In the genomic region with DNA sequence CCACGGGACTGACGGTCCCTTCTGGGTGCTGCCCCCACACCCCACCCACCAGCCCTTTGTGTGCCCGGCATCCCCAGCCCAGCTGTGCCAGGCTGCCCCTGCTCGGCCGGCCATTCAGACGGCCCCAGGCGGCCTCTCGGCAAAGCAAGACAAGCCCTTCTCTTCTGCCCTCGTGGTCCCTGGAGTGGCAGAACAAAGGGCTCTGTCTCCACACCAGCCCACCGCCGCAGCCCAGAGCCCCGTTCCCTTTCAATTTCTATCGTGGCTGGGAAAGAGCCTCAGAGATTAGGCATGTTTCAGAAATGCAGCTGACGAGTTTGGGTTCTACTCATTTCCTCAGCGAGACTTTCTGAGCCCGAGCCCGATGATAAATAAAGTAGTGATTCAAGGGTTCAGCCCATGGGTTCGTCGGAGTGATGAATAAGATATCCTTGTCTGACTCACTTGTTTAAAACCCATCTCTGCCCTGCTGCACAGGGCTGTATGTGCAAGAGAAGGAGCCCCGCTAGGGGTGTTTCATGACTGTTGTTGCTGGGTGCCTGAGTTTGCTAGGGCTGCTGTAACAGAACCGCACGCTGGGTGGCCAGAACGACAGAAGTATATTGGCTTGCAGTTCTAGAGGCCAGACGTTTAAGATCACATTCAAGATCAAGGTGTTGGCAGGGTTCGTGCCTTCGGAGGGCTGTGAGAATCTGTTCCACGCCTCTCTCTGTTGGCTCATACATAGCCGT, we compare ENCODE assay signal across 8 cellular contexts. TPM values are rescaled to one million over a fixed set of nuclear protein-coding genes. Genes with fewer than 3 reads are reported as not detected.
DNase-seq lines count a peak whose midpoint lies in the region; ATAC-seq and TF ChIP-seq lines count a peak whose summit lies in the region.

No MANE protein-coding gene starts in this region.

- no peaks in the 10 kb centered on the region for H3K27me3 Mint-ChIP-seq in CD4-positive, CD25-positive, alpha-beta regulatory T cell

- peak overlapping the region; percentile 60 for H3K4me3 ChIP-seq in CD4-positive, CD25-positive, alpha-beta regulatory T cell (ENCODE audit: low read depth, low read length)
- H3K4me3 ChIP-seq in H7 (ENCODE audit: insufficient read depth, low read depth, low read length) (no peak overlapping the region), thyroid gland (replicated peaks in 1 of 3) (peak overlapping the region in 1 of 3 donors; percentile 9)

- no peaks in the 10 kb centered on the region for H3K27me3 ChIP-seq in CD4-positive, CD25-positive, alpha-beta regulatory T cell (ENCODE audit: control insufficient read depth, insufficient read depth, low read length)
- H3K27me3 ChIP-seq in H7 (ENCODE audit: control insufficient read depth, insufficient read depth, low read length): no peaks in the 10 kb centered on the region
- no peaks in the 10 kb centered on the region for H3K27me3 ChIP-seq in thyroid gland

- ATAC-seq in CD4-positive, CD25-positive, alpha-beta regulatory T cell (ENCODE audit: low read depth in 2 of 2): peak; percentile 66 to 69
- no peak for ATAC-seq in HG03342 (IDR thresholded peaks at IDR 0.05; ENCODE audit: unreplicated experiment)

- no peak for TF ChIP-seq POLR2A in thyroid gland (IDR thresholded peaks at IDR 0.05)

- intact Hi-C loops in thyroid gland (cut with DNase I): loop anchor here (10.0 kb wide), 1 partner anchor 135 kb away; a partner anchor contains a TSS

- CTCF ChIA-PET in RWPE1 (lab: Yijun Ruan, JAX): interaction anchor here (0.7 to 1.3 kb wide), 3 partner anchors 17 to 156 kb away, joined by 3 to 4 read pairs (median 3); no protein-coding TSS in a partner anchor

- no peaks in the 10 kb centered on the region for H3K36me3 Mint-ChIP-seq in CD4-positive, CD25-positive, alpha-beta regulatory T cell

- POLR2A ChIA-PET in RWPE1 (lab: Yijun Ruan, JAX; ENCODE audit: low non-redundant PET): no interaction called here

- H3K4me1 ChIP-seq in CD4-positive, CD25-positive, alpha-beta regulatory T cell (ENCODE audit: control insufficient read depth, insufficient read depth, low read length, poor library complexity, severe bottlenecking): peaks cover 46% of the 10 kb centered on the region
- H3K4me1 ChIP-seq in thyroid gland: peaks cover 7 to 35% of the 10 kb centered on the region in 2 donors

- peak; percentile 53 to 84 (median 71) for DNase-seq in CD4-positive, CD25-positive, alpha-beta regulatory T cell
- DNase-seq in H7: peak; percentile 72
- DNase-seq in RWPE1 (ENCODE audit: low spot score): peak; percentile 96
- peak; percentile 73 for DNase-seq in activated naive CD4-positive, alpha-beta T cell treated with anti-CD3 and anti-CD28 coated beads, Interleukin-2, amount 50 U/mL, for 16 hours
- DNase-seq in globus pallidus (ENCODE audit: low spot score): peak; percentile 92
- peak; percentile 92 for DNase-seq in pons (ENCODE audit: low spot score)
- peak; percentile 62 to 69 for DNase-seq in thyroid gland

- peak overlapping the region; percentile 78 to 84 (median 82) for H3K4me3 Mint-ChIP-seq in CD4-positive, CD25-positive, alpha-beta regulatory T cell

- TF ChIP-seq CTCF in RWPE1 (conservative IDR thresholded peaks at IDR 0.05; ENCODE audit: low read depth) (peak; percentile 82), thyroid gland (IDR thresholded peaks at IDR 0.05) (peak in 3 of 6 experiments; percentile 21 to 52 (median 46))

- H3K27ac ChIP-seq in CD4-positive, CD25-positive, alpha-beta regulatory T cell (ENCODE audit: insufficient read depth, low read length, poor library complexity, severe bottlenecking): peak overlapping the region; percentile 60
- peak overlapping the region; percentile 95 for H3K27ac ChIP-seq in RWPE1
- peak overlapping the region in 2 of 3 donors; percentile 53 to 78 for H3K27ac ChIP-seq in thyroid gland

- WGBS in thyroid gland, 2 donors: 43 to 46% methylated on average over 24 to 28 of the region's 28 CpGs

- H3K9me3 Mint-ChIP-seq in CD4-positive, CD25-positive, alpha-beta regulatory T cell: peaks cover 0 to 1% (median 0%) of the 10 kb centered on the region in 7 donors

- peaks cover 11 to 71% (median 49%) of the 10 kb centered on the region in 4 donors for H3K4me1 Mint-ChIP-seq in CD4-positive, CD25-positive, alpha-beta regulatory T cell

- no peaks in the 10 kb centered on the region for H3K9me3 ChIP-seq in CD4-positive, CD25-positive, alpha-beta regulatory T cell (ENCODE audit: control insufficient read depth in 2 of 2, low read length in 2 of 2)
- H3K9me3 ChIP-seq in thyroid gland: no peaks in the 10 kb centered on the region

- peak overlapping the region; percentile 76 to 97 (median 82) for H3K27ac Mint-ChIP-seq in CD4-positive, CD25-positive, alpha-beta regulatory T cell

- H3K36me3 ChIP-seq in CD4-positive, CD25-positive, alpha-beta regulatory T cell (ENCODE audit: control insufficient read depth, insufficient read depth, low read length): peaks cover 2% of the 10 kb centered on the region
- H3K36me3 ChIP-seq in H7 (replicated peaks; ENCODE audit: control insufficient read depth, insufficient read depth, low read length) (no peaks in the 10 kb centered on the region), thyroid gland (no peaks in the 10 kb centered on the region)

RNA-seq across cellular contexts. Expression of a gene that starts 4.3 kb away (rescaled TPM):
- total RNA-seq in CD4-positive, CD25-positive, alpha-beta regulatory T cell: 252 TPM
- polyA plus RNA-seq in CD4-positive, CD25-positive, alpha-beta regulatory T cell: 1 to 10 TPM; 3.4 to 6.7 (median 4.9) TPM
- 32.9 and 40.8 TPM in 2 replicates for total RNA-seq in H7 (2014; rRNA removed; shearing (Covaris generic))
- total RNA-seq in thyroid gland: 10 to 100 TPM; 33.7 to 52.9 (median 44.6) TPM

RNA-seq across cellular contexts. Expression of a gene that starts 4.6 kb away (rescaled TPM):
- total RNA-seq in CD4-positive, CD25-positive, alpha-beta regulatory T cell: 26.9 TPM
- 10 to 100 TPM; 11.0 to 12.7 (median 11.1) TPM for polyA plus RNA-seq in CD4-positive, CD25-positive, alpha-beta regulatory T cell
- 10.4 and 15.5 TPM in 2 replicates for total RNA-seq in H7 (2014; rRNA removed; shearing (Covaris generic))
- total RNA-seq in thyroid gland: 1 to 10 TPM; 6.4 to 9.1 (median 6.8) TPM

RNA-seq across cellular contexts. Expression of a gene that starts 53.3 kb away (rescaled TPM):
- total RNA-seq in CD4-positive, CD25-positive, alpha-beta regulatory T cell: 2.3 TPM
- polyA plus RNA-seq in CD4-positive, CD25-positive, alpha-beta regulatory T cell: under 1 TPM in 3 of 4 donors, not detected in 1; 0.03 to 0.65 (median 0.06) TPM
- 4.5 and 5.2 TPM in 2 replicates for total RNA-seq in H7 (2014; rRNA removed; shearing (Covaris generic))
- total RNA-seq in thyroid gland: 100 to 1,000 TPM in 1 of 4 donors, 10 to 100 TPM in 3; 13.9 to 116 (median 24.2) TPM
